Comparison of ENCODE assay signal across 13 cellular contexts in genomic region chr2:233938676-233939370, GRCh38. TPM values are rescaled to one million over a fixed set of nuclear protein-coding genes. Genes with fewer than 3 reads are reported as not detected.
A peak's percentile ranks its signal among the peaks of the same experiment; 100 is the strongest.
DNase-seq lines count a peak whose midpoint lies in the region; ATAC-seq and TF ChIP-seq lines count a peak whose summit lies in the region.
"Had no signal": no experiment of that assay in that cellular context is flagged by ENCODE, and none has a peak within 500 bp of the region (broad histone marks: within the 10 kb centered on the region; RNA-seq: fewer than 3 reads in every experiment).

No MANE protein-coding gene starts in this region.

- in situ Hi-C loops in astrocyte of the cerebellum (cut with HindIII; ENCODE audit: low sequenced_read_pairs), result no loop called here

- intact Hi-C loops in left colon (cut with DNase I, micrococcal nuclease), result no loop called here

- H3K4me3 Mint-ChIP-seq in stimulated activated memory B cell treated with anti-CD40 and anti-IgM and Interleukin-4, amounts not matched to agents 10 μg/mL and 1 μg/mL and 100 μg/mL, for 72 hours, result peak overlapping the region; percentile 46

- peak overlapping the region; percentile 27 for H3K4me3 ChIP-seq in astrocyte of the cerebellum (ENCODE audit: low read depth, low read length)
- H3K4me3 ChIP-seq: lung had no signal

- H3K9me3 Mint-ChIP-seq in stimulated activated memory B cell treated with anti-CD40 and anti-IgM and Interleukin-4, amounts not matched to agents 10 μg/mL and 1 μg/mL and 100 μg/mL, for 72 hours, result peaks cover 4% of the 10 kb centered on the region

- peaks cover 25% of the 10 kb centered on the region for H3K4me1 Mint-ChIP-seq in stimulated activated memory B cell treated with anti-CD40 and anti-IgM and Interleukin-4, amounts not matched to agents 10 μg/mL and 1 μg/mL and 100 μg/mL, for 72 hours

- H3K27me3 Mint-ChIP-seq in stimulated activated memory B cell treated with anti-CD40 and anti-IgM and Interleukin-4, amounts not matched to agents 10 μg/mL and 1 μg/mL and 100 μg/mL, for 72 hours, result peaks cover 84% of the 10 kb centered on the region

- DNase-seq in activated CD8-positive, alpha-beta memory T cell treated with anti-CD3 and anti-CD28 coated beads, Interleukin-2, amount 50 U/mL, for 4 hours, result peak; percentile 24
- DNase-seq in activated CD8-positive, alpha-beta memory T cell treated with anti-CD3 and anti-CD28 coated beads for 24 hours, result no peak
- DNase-seq in astrocyte of the cerebellum (ENCODE audit: low read depth) (no peak), left colon (peak in 1 of 2 donors; percentile 32), NCI-H69 (lab: John Stamatoyannopoulos, UW) (no peak), OCI-M1 (lab: John Stamatoyannopoulos, UW) (no peak)
- DNase-seq: foreskin keratinocyte; NCI-H1694; NK-92 treated with Interleukin-12 subunit alpha and Interleukin-12 subunit beta, amount 100 ng/mL, for 24 hours; SW 1271 had no signal

- H3K36me3 Mint-ChIP-seq in stimulated activated memory B cell treated with anti-CD40 and anti-IgM and Interleukin-4, amounts not matched to agents 10 μg/mL and 1 μg/mL and 100 μg/mL, for 72 hours, result no peaks in the 10 kb centered on the region

- H3K27ac Mint-ChIP-seq in stimulated activated memory B cell treated with anti-CD40 and anti-IgM and Interleukin-4, amounts not matched to agents 10 μg/mL and 1 μg/mL and 100 μg/mL, for 72 hours, result no peak overlapping the region

- no peak for TF ChIP-seq CTCF in astrocyte of the cerebellum (IDR thresholded peaks at IDR 0.05; ENCODE audit: low read depth, low read length, missing control alignments)

- peak; percentile 56 for ATAC-seq in left colon
- ATAC-seq in stimulated activated memory B cell treated with anti-CD40 and anti-IgM and Interleukin-4, amounts not matched to agents 10 μg/mL and 1 μg/mL and 100 μg/mL, for 72 hours, result no peak
- ATAC-seq in GM18517 (IDR thresholded peaks at IDR 0.05; ENCODE audit: unreplicated experiment), result no peak
- ATAC-seq: foreskin keratinocyte had no signal

RNA-seq across cellular contexts. Expression of gene TRPM8, which starts 21.6 kb away (rescaled TPM):
- total RNA-seq in left colon, result not detected
- total RNA-seq: foreskin keratinocyte had no signal
